ENCODE assay signal across 21 cellular contexts in genomic region chr11:106381895-106382294, GRCh38.
A peak's percentile ranks its signal among the peaks of the same experiment; 100 is the strongest.
DNase-seq lines count a peak whose midpoint lies in the region; ATAC-seq, FAIRE-seq and TF ChIP-seq lines count a peak whose summit lies in the region.
"Had no signal": no experiment of that assay in that cellular context is flagged by ENCODE, and none has a peak within 500 bp of the region (broad histone marks: within the 10 kb centered on the region; RNA-seq: fewer than 3 reads in every experiment).

No MANE protein-coding gene starts in this region.

- H3K23ac ChIP-seq in H9 (ENCODE audit: insufficient read length, low read depth, low read length), result no peak overlapping the region

- H2BK20ac ChIP-seq in H9 (ENCODE audit: low read depth, low read length, poor library complexity, severe bottlenecking), result no peak overlapping the region

- TF ChIP-seq POLR2A in gastrocnemius medialis (IDR thresholded peaks at IDR 0.05), result no peak

- H2AFZ ChIP-seq in H9 (ENCODE audit: low read length), result no peak overlapping the region
- no peak overlapping the region for H2AFZ ChIP-seq in PC-9

- H3K14ac ChIP-seq in H9 (ENCODE audit: insufficient read depth, low read length), result no peak overlapping the region

- no peak overlapping the region for H3K18ac ChIP-seq in H9 (ENCODE audit: insufficient read length, low read depth, low read length)

- no peaks in the 10 kb centered on the region for H3K23me2 ChIP-seq in H9 (ENCODE audit: insufficient read length, low read depth, low read length, poor library complexity, severe bottlenecking)

- H2BK15ac ChIP-seq in H9 (ENCODE audit: low read depth, low read length), result no peak overlapping the region

- H3K4me3 ChIP-seq in PC-9, result no peak overlapping the region
- no peak overlapping the region for H3K4me3 ChIP-seq in bronchial epithelial cell (ENCODE audit: low read depth, low read length)
- H3K4me3 ChIP-seq in gastrocnemius medialis, result no peak overlapping the region
- H3K4me3 ChIP-seq: BLaER1 treated with 17β-estradiol and CSF1 and Interleukin-3, amounts not matched to agents 10 nM and 100 nM; SJSA1 had no signal

- no peak overlapping the region for H3K4ac ChIP-seq in H9 (ENCODE audit: low read depth, low read length)

- no peaks in the 10 kb centered on the region for H3F3A ChIP-seq in PC-9 (ENCODE audit: insufficient read depth, low read depth)

- no peak overlapping the region for H3K56ac ChIP-seq in H9 (ENCODE audit: insufficient read length, low read depth, low read length)

- in situ Hi-C loops in gastrocnemius medialis (cut with MboI; ENCODE audit: low sequenced_read_pairs in 4 of 4), result no loop called here

- no peak overlapping the region for H3K4me3 Mint-ChIP-seq in H9
- H3K4me3 Mint-ChIP-seq: CD8-positive, alpha-beta T cell had no signal

- BruUV-seq in PC-9 (replicated peaks; lab: Mats Ljungman, UMichigan), result no TSS peak

- H3K27ac ChIP-seq in H9 (ENCODE audit: insufficient read length, low read depth, low read length) (no peak overlapping the region), PC-9 (no peak overlapping the region), gastrocnemius medialis (no peak overlapping the region)
- H3K27ac ChIP-seq: BLaER1 treated with 17β-estradiol and CSF1 and Interleukin-3, amounts not matched to agents 10 nM and 100 nM; SJSA1 had no signal

- H3K36me3 Mint-ChIP-seq in H9 (ENCODE audit: insufficient read depth in 1 of 3, low read depth in 3 of 3), result no peaks in the 10 kb centered on the region; a peak in 2 of 7 replicates
- H3K36me3 Mint-ChIP-seq: CD8-positive, alpha-beta T cell had no signal

- H3K27me3 ChIP-seq in H9 (ENCODE audit: insufficient read depth, low read length) (no peaks in the 10 kb centered on the region), PC-9 (ENCODE audit: insufficient read depth, low read depth) (no peaks in the 10 kb centered on the region), bronchial epithelial cell (ENCODE audit: control insufficient read depth, insufficient read depth, low read length) (no peaks in the 10 kb centered on the region), gastrocnemius medialis (no peaks in the 10 kb centered on the region)
- H3K27me3 ChIP-seq: BLaER1 treated with 17β-estradiol and CSF1 and Interleukin-3, amounts not matched to agents 10 nM and 100 nM; SJSA1 had no signal

- DNase-seq in H9 (peak; percentile 33), PC-9 (peak; percentile 30 to 44), bronchial epithelial cell (ENCODE audit: low read depth) (peak; percentile 15), renal cortical epithelial cell (ENCODE audit: low read depth) (peak; percentile 18), NCI-H524 treated with DMSO at 0.1 percent for 48 hours (lab: John Stamatoyannopoulos, UW) (no peak), gastrocnemius medialis (no peak), foreskin melanocyte (no peak), putamen (ENCODE audit: low spot score) (no peak)
- DNase-seq: Calu3; CD8-positive, alpha-beta T cell; HCEC 1CT; KBM-7; NCI-H1417; NCI-H187; NCI-H2107; NCI-H510A treated with DMSO at 0.1 percent for 48 hours; NCI-H82; OCI-M1 had no signal

- H3K9me3 ChIP-seq in H9 (ENCODE audit: control insufficient read depth, low read depth, low read length) (no peaks in the 10 kb centered on the region), PC-9 (ENCODE audit: insufficient read depth, low read depth) (no peaks in the 10 kb centered on the region; the same call in 1 of the 2 replicates), gastrocnemius medialis (no peaks in the 10 kb centered on the region)
- H3K9me3 ChIP-seq: BLaER1 treated with 17β-estradiol and CSF1 and Interleukin-3, amounts not matched to agents 10 nM and 100 nM; SJSA1 had no signal

- no peaks in the 10 kb centered on the region for H3K27me3 Mint-ChIP-seq in H9 (ENCODE audit: low read depth)

- no peak overlapping the region for H2BK5ac ChIP-seq in H9 (ENCODE audit: insufficient read length, low read length)

- H3K27ac Mint-ChIP-seq in H9, result no peak overlapping the region
- H3K27ac Mint-ChIP-seq: CD8-positive, alpha-beta T cell had no signal

- H4K91ac ChIP-seq in H9 (ENCODE audit: insufficient read length, low read depth, low read length), result no peak overlapping the region

- POLR2A ChIA-PET in PC-9 (lab: Charles Lee; ENCODE audit: unreplicated experiment), result no interaction called here

- H3K4me2 ChIP-seq in H9 (ENCODE audit: insufficient read depth, insufficient read length, low read length) (no peak overlapping the region), PC-9 (no peak overlapping the region)
- H3K4me2 ChIP-seq: BLaER1 treated with 17β-estradiol and CSF1 and Interleukin-3, amounts not matched to agents 10 nM and 100 nM had no signal

- no peaks in the 10 kb centered on the region; the same call in 1 of the 2 replicates for H3K9me2 ChIP-seq in PC-9 (ENCODE audit: insufficient read depth)

- H4K8ac ChIP-seq in H9 (replicated peaks; ENCODE audit: insufficient read length, low read depth, low read length), result no peak overlapping the region

- H2AK5ac ChIP-seq in H9 (ENCODE audit: insufficient read length, low read length), result no peak overlapping the region

- TF ChIP-seq CTCF in H9 (conservative IDR thresholded peaks at IDR 0.05) (no peak), PC-9 (conservative IDR thresholded peaks at IDR 0.05) (no peak), bronchial epithelial cell (IDR thresholded peaks at IDR 0.05; ENCODE audit: insufficient read depth, low read length, severe bottlenecking) (no peak), gastrocnemius medialis (IDR thresholded peaks at IDR 0.05 in 4 of 5, conservative IDR thresholded peaks at IDR 0.05 in 1 of 5) (no peak)

- H3K9me3 Mint-ChIP-seq in H9, result peaks cover 0 to 4% of the 10 kb centered on the region in 2 experiments; a peak in 2 of 5 replicates

- no CpG with 5 or more reads among the region's 3 CpGs for WGBS in H9 (ENCODE audit: extremely low coverage, insufficient read length, low lambda C conversion rate)

- no peaks in the 10 kb centered on the region for H3K36me3 ChIP-seq in PC-9 (ENCODE audit: low read depth)
- H3K36me3 ChIP-seq in bronchial epithelial cell (ENCODE audit: control insufficient read depth, insufficient read depth, low read length), result no peaks in the 10 kb centered on the region
- H3K36me3 ChIP-seq in gastrocnemius medialis, result no peaks in the 10 kb centered on the region
- H3K36me3 ChIP-seq: BLaER1 treated with 17β-estradiol and CSF1 and Interleukin-3, amounts not matched to agents 10 nM and 100 nM; SJSA1 had no signal

- H4K5ac ChIP-seq in H9 (ENCODE audit: insufficient read length, low read depth, low read length), result no peak overlapping the region

- no peak overlapping the region for H2BK120ac ChIP-seq in H9 (ENCODE audit: low read depth, low read length, poor library complexity, severe bottlenecking)

- H3K4me1 Mint-ChIP-seq in H9, result peaks cover 13 to 23% of the 10 kb centered on the region in 2 experiments

- FAIRE-seq in bronchial epithelial cell (lab: Jason Lieb, UNC), result no peak
- FAIRE-seq: HepG2 had no signal

- no peak overlapping the region for H3T11ph ChIP-seq in H9 (ENCODE audit: low read length)

- ATAC-seq in gastrocnemius medialis, result no peak
- ATAC-seq: CD8-positive, alpha-beta T cell; HepG2 had no signal

- no peak overlapping the region for H2BK12ac ChIP-seq in H9 (ENCODE audit: insufficient read length, low read depth, low read length)

- H3K4me1 ChIP-seq in H9 (ENCODE audit: insufficient read depth, low read length) (no peaks in the 10 kb centered on the region; the same call in 1 of the 2 replicates), PC-9 (replicated peaks; ENCODE audit: insufficient read depth) (0 out of 2 replicates have a peak, but pooled peaks cover 4% of the 10 kb centered on the region), gastrocnemius medialis (no peaks in the 10 kb centered on the region)
- H3K4me1 ChIP-seq: SJSA1 had no signal

- intact Hi-C loops in PC-9 (cut with micrococcal nuclease; ENCODE audit: unreplicated experiment), result no loop called here
- intact Hi-C loops in gastrocnemius medialis (cut with DNase I; ENCODE audit: low total_unique reads), result no loop called here

- CTCF ChIA-PET in PC-9 (lab: Charles Lee), result no interaction called here

- H3K79me2 ChIP-seq in H9 (ENCODE audit: insufficient read depth, low read length), result no peaks in the 10 kb centered on the region
- H3K79me2 ChIP-seq in PC-9 (ENCODE audit: low read depth), result no peaks in the 10 kb centered on the region

- H3K9ac ChIP-seq in H9 (ENCODE audit: extremely low read depth, insufficient read length, low read length), result no peak overlapping the region
- H3K9ac ChIP-seq: BLaER1 treated with 17β-estradiol and CSF1 and Interleukin-3, amounts not matched to agents 10 nM and 100 nM had no signal

- H4K20me1 ChIP-seq in H9 (ENCODE audit: control insufficient read depth, insufficient read depth, insufficient read length) (no peaks in the 10 kb centered on the region), PC-9 (ENCODE audit: insufficient read depth) (no peaks in the 10 kb centered on the region)
- H4K20me1 ChIP-seq: BLaER1 treated with 17β-estradiol and CSF1 and Interleukin-3, amounts not matched to agents 10 nM and 100 nM had no signal

- H3K79me1 ChIP-seq in H9 (ENCODE audit: insufficient read depth, low read depth, low read length, poor library complexity, severe bottlenecking), result no peaks in the 10 kb centered on the region

Comparison
In these comparisons a context has a peak if more than half of its experiments do, and no peak if none do; other contexts are left out.
1. DNase-seq: peak in H9 (single experiment), PC-9 (2 of 2), bronchial epithelial cell (single experiment) and renal cortical epithelial cell (single experiment); none in NCI-H524 treated with DMSO at 0.1 percent for 48 hours (single experiment), gastrocnemius medialis (0 of 2), foreskin melanocyte (single experiment) and putamen (single experiment).